ENCODE assay signal across 23 cellular contexts in genomic region chr2:239372835-239373234, GRCh38.
"Had no signal": no experiment of that assay in that cellular context is flagged by ENCODE, and none has a peak within 500 bp of the region (broad histone marks: within the 10 kb centered on the region; RNA-seq: fewer than 3 reads in every experiment).

No MANE protein-coding gene starts in this region.

- H3K4me1 ChIP-seq: ascending aorta, colonic mucosa, pancreas, vagina had no signal

- H3K27ac ChIP-seq: ascending aorta, brain microvascular endothelial cell, colonic mucosa, esophagus muscularis mucosa, pancreas, thoracic aorta, vagina, WERI-Rb-1 had no signal

- H3K4me3 ChIP-seq: ascending aorta, colonic mucosa, esophagus muscularis mucosa, pancreas, thoracic aorta, vagina had no signal

- ATAC-seq: activated CD8-positive, alpha-beta T cell treated with anti-CD3 and anti-CD28 coated beads, Interleukin-2, amount 10 ng/mL, durations not matched to agents 7 days and 5 days; activated naive CD4-positive, alpha-beta T cell treated with anti-CD3 and anti-CD28 coated beads, Interleukin-2, amount 50 U/mL, for 72 hours; activated T-helper 17 cell treated with anti-CD3 and anti-CD28 coated beads, Interleukin-2, amount 50 U/mL, for 72 hours; effector memory CD8-positive, alpha-beta T cell; left lobe of liver; pancreas had no signal

- H3K27me3 ChIP-seq: ascending aorta, brain microvascular endothelial cell, colonic mucosa, dorsolateral prefrontal cortex, esophagus muscularis mucosa, pancreas, vagina had no signal

- H3K36me3 ChIP-seq: brain microvascular endothelial cell, colonic mucosa, pancreas, thoracic aorta, vagina, WERI-Rb-1 had no signal

- FAIRE-seq: endothelial cell of umbilical vein, frontal cortex, islet of Langerhans, pancreas, TTC549 had no signal

- H3K9me3 ChIP-seq: ascending aorta, colonic mucosa, esophagus muscularis mucosa, pancreas, thoracic aorta, vagina had no signal

- DNase-seq: activated CD4-positive, alpha-beta T cell treated with anti-CD3 and anti-CD28 coated beads, Interleukin-2, amount 10 ng/mL, durations not matched to agents 7 days and 5 days; activated CD4-positive, CD25-positive, alpha-beta regulatory T cell treated with anti-CD3 and anti-CD28 coated beads, Interleukin-2, amount 50 U/mL, for 72 hours; activated CD8-positive, alpha-beta T cell treated with anti-CD3 and anti-CD28 coated beads, Interleukin-2, amount 10 ng/mL, durations not matched to agents 7 days and 5 days; brain microvascular endothelial cell; colonic mucosa; effector memory CD8-positive, alpha-beta T cell; hypothalamus; stimulated activated CD4-positive, alpha-beta T cell treated with anti-CD3 and anti-CD28 coated beads, Interleukin-4, amount 100 ng/mL, for 1 hour; T-helper 1 cell; WERI-Rb-1 had no signal
